ENCODE assay signal across 15 cellular contexts in the genomic region with DNA sequence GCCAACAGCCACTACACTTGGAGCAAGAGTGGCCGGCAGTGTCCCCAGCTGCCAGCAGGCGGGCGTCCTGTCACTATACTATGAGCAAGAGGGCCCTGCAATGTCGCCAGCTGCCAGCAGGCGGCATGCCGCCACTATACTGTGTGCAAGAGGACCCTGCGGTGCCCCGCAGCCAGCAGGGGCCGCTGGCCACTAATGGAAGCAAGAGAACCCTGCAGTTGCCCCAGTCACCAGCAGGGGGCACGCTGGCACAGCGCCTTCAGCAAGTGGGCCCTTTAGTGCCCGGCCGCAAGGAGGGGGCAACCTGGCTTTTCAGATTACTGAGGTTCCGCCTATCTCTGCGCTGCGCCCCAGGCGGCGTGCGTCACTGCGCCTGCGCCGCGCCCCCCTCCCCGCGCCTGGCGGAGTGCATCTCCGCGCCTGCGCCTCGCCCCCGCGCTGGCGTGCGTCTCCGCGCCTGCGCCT. TPM values are rescaled to one million over a fixed set of nuclear protein-coding genes. Genes with fewer than 3 reads are reported as not detected.
DNase-seq lines count a peak whose midpoint lies in the region; ATAC-seq and TF ChIP-seq lines count a peak whose summit lies in the region.
"Not testable (repeated sequence)": the region's sequence is repeated elsewhere in the genome, so short reads cannot be mapped to it uniquely, and the experiment has no call there.
"Had no signal": no experiment of that assay in that cellular context is flagged by ENCODE, and none has a peak within 500 bp of the region (broad histone marks: within the 10 kb centered on the region; RNA-seq: fewer than 3 reads in every experiment).

No MANE protein-coding gene starts in this region.

- DNase-seq in HCT116 (ENCODE audit: low read depth, low spot score), result not testable (repeated sequence)
- peak; percentile 5 for DNase-seq in MM.1S
- DNase-seq in activated CD8-positive, alpha-beta memory T cell treated with anti-CD3 and anti-CD28 coated beads, Interleukin-2, amount 10 ng/mL, durations not matched to agents 7 days and 5 days, result peak; percentile 42
- peak; percentile 16 for DNase-seq in colonic mucosa
- peak; percentile 54 for DNase-seq in islet precursor cell
- DNase-seq in posterior vena cava (ENCODE audit: low spot score), result peak; percentile 89
- DNase-seq in aorta, result peak in 1 of 2 donors; percentile 68

- not testable (repeated sequence) for BruUV-seq in HCT116 (replicated peaks; lab: Mats Ljungman, UMichigan)

- peak in 2 of 3 experiments; percentile 18; a peak in 1 of 6 replicates for TF ChIP-seq CTCF in HCT116 (IDR thresholded peaks at IDR 0.05 in 2 of 3, conservative IDR thresholded peaks at IDR 0.05 in 1 of 3; ENCODE audit: borderline replicate concordance in 1 of 3, insufficient read depth in 1 of 3, low read depth in 2 of 3, low read length in 2 of 3)
- TF ChIP-seq CTCF in MM.1S (IDR thresholded peaks at IDR 0.05; ENCODE audit: low read length), result peak; percentile 17; the same call in 1 of the 2 replicates
- not testable (repeated sequence) for TF ChIP-seq CTCF in colonic mucosa (IDR thresholded peaks at IDR 0.05)

- not testable (repeated sequence) for H3K36me3 ChIP-seq in HCT116 (ENCODE audit: control insufficient read depth in 1 of 2, insufficient read depth in 2 of 2, low read length in 2 of 2); MM.1S (replicated peaks; ENCODE audit: insufficient read depth, low read length); colonic mucosa; aorta (ENCODE audit: control insufficient read depth in 1 of 2, insufficient read depth in 2 of 2, low read length in 1 of 2)

- not testable (repeated sequence) for H3K27ac Mint-ChIP-seq in activated CD8-positive, alpha-beta memory T cell treated with anti-CD3 and anti-CD28 coated beads, Interleukin-2, amount 10 ng/mL, durations not matched to agents 7 days and 5 days

- not testable (repeated sequence) for H4K20me1 ChIP-seq in HCT116 (ENCODE audit: insufficient read depth); MM.1S (ENCODE audit: insufficient read depth, low read length)

- H3K4me1 Mint-ChIP-seq in activated CD8-positive, alpha-beta memory T cell treated with anti-CD3 and anti-CD28 coated beads, Interleukin-2, amount 10 ng/mL, durations not matched to agents 7 days and 5 days, result not testable (repeated sequence)

- H3K4me1 ChIP-seq in HCT116 (ENCODE audit: control insufficient read depth in 1 of 2, insufficient read depth in 2 of 2, low read length in 2 of 2); MM.1S (ENCODE audit: low read length); colonic mucosa; aorta (ENCODE audit: control insufficient read depth in 1 of 2, insufficient read depth in 2 of 2, low read length in 2 of 2): not testable (repeated sequence)

- not testable (repeated sequence) for H3K27me3 Mint-ChIP-seq in activated CD8-positive, alpha-beta memory T cell treated with anti-CD3 and anti-CD28 coated beads, Interleukin-2, amount 10 ng/mL, durations not matched to agents 7 days and 5 days

- not testable (repeated sequence) for TF ChIP-seq RAD21 in HCT116 (IDR thresholded peaks at IDR 0.05; ENCODE audit: low read depth)

- not testable (repeated sequence) for H3K4me3 ChIP-seq in HCT116 (replicated peaks in 1 of 2; ENCODE audit: low read depth in 1 of 2, low read length in 2 of 2); MM.1S (ENCODE audit: low read length); colonic mucosa; aorta (ENCODE audit: low read length in 2 of 2)

- not testable (repeated sequence) for H3F3A ChIP-seq in MM.1S (ENCODE audit: insufficient read depth, low read length)

- H3K27ac ChIP-seq in HCT116 (ENCODE audit: low read depth, low read length); MM.1S (ENCODE audit: low read length); colonic mucosa; aorta (ENCODE audit: low read depth in 1 of 2, low read length in 2 of 2): not testable (repeated sequence)

- not testable (repeated sequence) for H3K9ac ChIP-seq in HCT116 (ENCODE audit: low read length); MM.1S (ENCODE audit: low read length); colonic mucosa (ENCODE audit: low read depth in 2 of 2, low read length in 2 of 2)

- H3K9me2 ChIP-seq in HCT116 (ENCODE audit: insufficient read depth); MM.1S (replicated peaks; ENCODE audit: insufficient read depth, low read length): not testable (repeated sequence)

- not testable (repeated sequence) for TF ChIP-seq POLR2A in HCT116 (IDR thresholded peaks at IDR 0.05; ENCODE audit: borderline replicate concordance, extremely low read depth, insufficient read depth, insufficient read length)

- H3K27me3 ChIP-seq in HCT116 (ENCODE audit: insufficient read depth, low read length); MM.1S (replicated peaks; ENCODE audit: insufficient read depth, low read length); colonic mucosa; aorta (ENCODE audit: control insufficient read depth in 1 of 2, insufficient read depth in 2 of 2, low read length in 1 of 2): not testable (repeated sequence)

- not testable (repeated sequence) for H3K79me2 ChIP-seq in HCT116 (ENCODE audit: insufficient read depth, low read length); MM.1S (ENCODE audit: low read length)

- POLR2A ChIA-PET in HCT116 (lab: Charles Lee), result not testable (repeated sequence)

- not testable (repeated sequence) for H3K4me3 Mint-ChIP-seq in activated CD8-positive, alpha-beta memory T cell treated with anti-CD3 and anti-CD28 coated beads, Interleukin-2, amount 10 ng/mL, durations not matched to agents 7 days and 5 days

- not testable (repeated sequence) for H3K9me3 Mint-ChIP-seq in activated CD8-positive, alpha-beta memory T cell treated with anti-CD3 and anti-CD28 coated beads, Interleukin-2, amount 10 ng/mL, durations not matched to agents 7 days and 5 days (ENCODE audit: low read depth)

- not testable (repeated sequence) for H3K36me3 Mint-ChIP-seq in activated CD8-positive, alpha-beta memory T cell treated with anti-CD3 and anti-CD28 coated beads, Interleukin-2, amount 10 ng/mL, durations not matched to agents 7 days and 5 days

- not testable (repeated sequence) for H2AFZ ChIP-seq in HCT116 (ENCODE audit: low read depth, low read length, poor library complexity, severe bottlenecking); MM.1S (ENCODE audit: low read length)

- ATAC-seq in GM18867 (IDR thresholded peaks at IDR 0.05; ENCODE audit: unreplicated experiment), result peak; percentile 22
- ATAC-seq in HCT116, result peak; percentile 58
- peak; percentile 61 for ATAC-seq in activated CD8-positive, alpha-beta memory T cell treated with anti-CD3 and anti-CD28 coated beads, Interleukin-2, amount 10 ng/mL, durations not matched to agents 7 days and 5 days
- peak; percentile 63 for ATAC-seq in aorta (ENCODE audit: low FRiP score)

- RAD21 ChIA-PET in HCT116 (lab: Charles Lee; ENCODE audit: low non-redundant PET in 1 of 2, low total read pairs in 2 of 2, uncharacterized antibody in 2 of 2, unreplicated experiment in 2 of 2), result not testable (repeated sequence)

- CTCF ChIA-PET in HCT116 (lab: Charles Lee); activated CD8-positive, alpha-beta memory T cell treated with anti-CD3 and anti-CD28 coated beads, Interleukin-2, amount 10 ng/mL, durations not matched to agents 7 days and 5 days (lab: Charles Lee): not testable (repeated sequence)

- not testable (repeated sequence) for H3K9me3 ChIP-seq in HCT116 (ENCODE audit: control insufficient read depth in 1 of 2, insufficient read depth in 1 of 2, low read depth in 1 of 2, low read length in 2 of 2); MM.1S (replicated peaks; ENCODE audit: insufficient read depth, low read length); colonic mucosa; aorta (ENCODE audit: control insufficient read depth, low read length)

- WGBS in aorta, 2 donors, result 78 to 81% methylated on average over 10 to 28 of the region's 37 CpGs

- intact Hi-C loops in HCT116 (cut with micrococcal nuclease); colonic mucosa (cut with DNase I); posterior vena cava (cut with DNase I); aorta (cut with DNase I): not testable (repeated sequence)

- not testable (repeated sequence) for H3K4me2 ChIP-seq in HCT116 (ENCODE audit: low read length); MM.1S (ENCODE audit: low read depth, low read length)

RNA-seq across cellular contexts. Expression of a gene that starts 53.0 kb away (rescaled TPM):
- total RNA-seq in HCT116 (2021; ENCODE audit: unreplicated experiment) (not detected), colonic mucosa (not detected), posterior vena cava (not detected), aorta (not detected)
- polyA plus RNA-seq in HCT116 (2012), result not detected in 2 replicates
- total RNA-seq in activated CD8-positive, alpha-beta memory T cell treated with anti-CD3 and anti-CD28 coated beads, Interleukin-2, amount 10 ng/mL, durations not matched to agents 7 days and 5 days, result not detected
- not detected for polyA plus RNA-seq in aorta
- total RNA-seq: activated CD4-positive, alpha-beta memory T cell treated with anti-CD3 and anti-CD28 coated beads for 36 hours; gastrocnemius medialis; GM12878; mononuclear cell; prostate gland; tibial nerve had no signal
- polyA plus RNA-seq: CD14-positive monocyte, GM12878 had no signal

RNA-seq across cellular contexts. Expression of a gene that starts 56.3 kb away (rescaled TPM):
- total RNA-seq in HCT116 (2021; ENCODE audit: unreplicated experiment) (not detected), colonic mucosa (not detected), posterior vena cava (not detected), aorta (not detected)
- 0.01 TPM in 1 of 2 replicates, not detected in the other for polyA plus RNA-seq in HCT116 (2012)
- total RNA-seq in activated CD8-positive, alpha-beta memory T cell treated with anti-CD3 and anti-CD28 coated beads, Interleukin-2, amount 10 ng/mL, durations not matched to agents 7 days and 5 days, result not detected
- polyA plus RNA-seq in aorta, result not detected
- total RNA-seq: activated CD4-positive, alpha-beta memory T cell treated with anti-CD3 and anti-CD28 coated beads for 36 hours; gastrocnemius medialis; GM12878; mononuclear cell; tibial nerve had no signal
- polyA plus RNA-seq: CD14-positive monocyte, GM12878 had no signal
